ENCODE assay signal across 8 cellular contexts in the genomic region with DNA sequence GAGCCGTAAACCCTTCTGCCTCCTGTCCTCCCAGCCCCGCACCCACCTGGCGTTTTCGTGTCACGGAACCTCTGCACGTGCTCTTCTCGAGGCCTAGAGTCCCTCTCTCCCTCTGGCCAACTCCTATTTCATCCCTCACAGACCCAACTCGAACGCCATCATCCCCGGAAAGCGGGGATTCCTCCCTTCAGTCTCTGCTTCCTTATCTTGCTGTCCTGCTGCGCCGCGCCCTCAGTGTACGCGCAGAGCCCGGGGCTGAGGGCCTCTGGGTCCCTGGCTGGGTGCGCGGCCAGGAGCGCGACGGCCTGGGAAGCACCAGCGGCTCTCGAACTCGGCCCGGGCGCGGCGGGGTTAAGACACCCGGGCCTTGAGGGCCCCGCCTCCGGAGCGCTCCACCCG. TPM values are rescaled to one million over a fixed set of nuclear protein-coding genes. Genes with fewer than 3 reads are reported as not detected.
DNase-seq lines count a peak whose midpoint lies in the region; ATAC-seq lines count a peak whose summit lies in the region.

No MANE protein-coding gene starts in this region.

- CTCF ChIA-PET in activated naive CD4-positive, alpha-beta T cell treated with anti-CD3 and anti-CD28 coated beads, Interleukin-2, amount 10 ng/mL, durations not matched to agents 7 days and 5 days (lab: Charles Lee): interaction anchor here (0.7 to 6.0 kb wide), 14 partner anchors 12 to 364 kb away, joined by 3 to 48 read pairs (median 4); a partner anchor contains a TSS

- H3K9me3 Mint-ChIP-seq in activated naive CD4-positive, alpha-beta T cell treated with anti-CD3 and anti-CD28 coated beads, Interleukin-2, amount 10 ng/mL, durations not matched to agents 7 days and 5 days: no peaks in the 10 kb centered on the region

- peak overlapping the region; percentile 98 for H3K27ac Mint-ChIP-seq in activated naive CD4-positive, alpha-beta T cell treated with anti-CD3 and anti-CD28 coated beads, Interleukin-2, amount 10 ng/mL, durations not matched to agents 7 days and 5 days

- peak; percentile 47 for ATAC-seq in GM19455 (IDR thresholded peaks at IDR 0.05; ENCODE audit: unreplicated experiment)
- ATAC-seq in HG03469 (IDR thresholded peaks at IDR 0.05; ENCODE audit: unreplicated experiment): peak; percentile 34
- ATAC-seq in Right ventricle myocardium superior (ENCODE audit: poor library complexity): peak; percentile 91

- intact Hi-C loops in Right ventricle myocardium superior (cut with DNase I): no loop called here

- peaks cover 40% of the 10 kb centered on the region for H3K36me3 Mint-ChIP-seq in activated naive CD4-positive, alpha-beta T cell treated with anti-CD3 and anti-CD28 coated beads, Interleukin-2, amount 10 ng/mL, durations not matched to agents 7 days and 5 days

- H3K27me3 Mint-ChIP-seq in activated naive CD4-positive, alpha-beta T cell treated with anti-CD3 and anti-CD28 coated beads, Interleukin-2, amount 10 ng/mL, durations not matched to agents 7 days and 5 days: no peaks in the 10 kb centered on the region

- DNase-seq in ELF-1 (ENCODE audit: low read depth, low spot score): peak; percentile 85
- peak; percentile 87 for DNase-seq in NCI-H774 (lab: John Stamatoyannopoulos, UW)
- peak; percentile 85 for DNase-seq in activated naive CD4-positive, alpha-beta T cell treated with anti-CD3 and anti-CD28 coated beads, Interleukin-2, amount 10 ng/mL, durations not matched to agents 7 days and 5 days
- peak; percentile 92 for DNase-seq in Right ventricle myocardium superior
- DNase-seq in pons (ENCODE audit: low spot score): peak; percentile 74
- DNase-seq in activated effector memory CD4-positive, alpha-beta T cell treated with Interleukin-2 at 50 U/mL for 16 hours: no peak

- H3K4me3 Mint-ChIP-seq in activated naive CD4-positive, alpha-beta T cell treated with anti-CD3 and anti-CD28 coated beads, Interleukin-2, amount 10 ng/mL, durations not matched to agents 7 days and 5 days: peak overlapping the region; percentile 99

- peaks cover 53% of the 10 kb centered on the region for H3K4me1 Mint-ChIP-seq in activated naive CD4-positive, alpha-beta T cell treated with anti-CD3 and anti-CD28 coated beads, Interleukin-2, amount 10 ng/mL, durations not matched to agents 7 days and 5 days

RNA-seq across cellular contexts. Expression of a gene that starts 0.5 kb away (rescaled TPM):
- 16.8 TPM for total RNA-seq in Right ventricle myocardium superior

RNA-seq across cellular contexts. Expression of a gene that starts 19.9 kb away (rescaled TPM):
- 117 TPM for total RNA-seq in Right ventricle myocardium superior

Comparison
In these comparisons a context has a peak if more than half of its experiments do, and no peak if none do; other contexts are left out.
1. ATAC-seq: peak in every context shown above with its lines; median percentile 91 in Right ventricle myocardium superior; 47 in GM19455; 34 in HG03469.